9 cellular contexts compared by ENCODE assay signal in the genomic region with DNA sequence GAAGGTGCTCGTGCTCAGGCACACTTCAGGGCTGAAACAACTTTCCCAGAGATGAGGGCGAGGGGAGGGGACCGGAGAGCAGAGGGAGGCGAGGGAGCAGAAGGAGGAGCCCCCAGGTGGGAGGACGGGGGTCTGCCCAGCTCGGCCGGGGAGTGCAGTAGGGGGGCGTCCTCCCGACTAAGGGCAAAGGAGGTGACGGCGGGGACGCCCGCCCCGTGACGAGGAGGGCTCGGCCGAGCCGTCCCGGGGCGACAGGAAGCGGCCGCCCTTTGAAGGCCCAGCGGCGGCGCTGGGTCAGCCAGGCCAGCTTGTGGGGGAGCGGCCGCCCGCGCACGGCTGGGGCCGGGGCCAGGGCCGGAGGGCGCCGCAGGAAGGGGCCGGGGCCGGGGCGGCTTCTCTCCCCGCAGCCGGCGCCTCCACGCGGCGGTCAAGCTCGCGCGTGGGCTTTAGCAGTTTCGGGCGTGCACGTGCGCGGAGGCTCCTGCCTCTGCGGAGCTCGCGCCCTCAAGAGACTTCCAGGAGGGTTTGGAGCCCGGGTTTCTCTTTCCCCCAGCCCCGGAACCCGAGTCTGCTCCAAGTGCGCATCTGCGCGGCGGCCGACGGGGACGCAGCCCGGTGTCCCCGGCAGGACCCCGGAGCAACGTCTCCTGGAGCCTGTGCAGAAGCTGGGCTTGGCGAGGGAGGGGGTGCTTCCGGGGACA.
DNase-seq lines count a peak whose midpoint lies in the region; ATAC-seq and TF ChIP-seq lines count a peak whose summit lies in the region.
"Had no signal": no experiment of that assay in that cellular context is flagged by ENCODE, and none has a peak within 500 bp of the region (broad histone marks: within the 10 kb centered on the region; RNA-seq: fewer than 3 reads in every experiment).

No MANE protein-coding gene starts in this region.

- peak overlapping the region; percentile 30 to 80 for H3K9ac ChIP-seq in duodenal mucosa (ENCODE audit: low read depth in 1 of 2, low read length in 2 of 2)

- H3K36me3 Mint-ChIP-seq in MCF 10A (ENCODE audit: insufficient read depth, unreplicated experiment) = no peaks in the 10 kb centered on the region

- TF ChIP-seq CTCF in breast epithelium (IDR thresholded peaks at IDR 0.05) = no peak
- TF ChIP-seq CTCF in MCF 10A (IDR thresholded peaks at IDR 0.05; ENCODE audit: unreplicated experiment) = no peak
- no peak for TF ChIP-seq CTCF in mucosa of descending colon (IDR thresholded peaks at IDR 0.05)
- peak in 3 of 4 experiments; percentile 6 to 36 (median 19) for TF ChIP-seq CTCF in uterus (IDR thresholded peaks at IDR 0.05)

- H3K27ac Mint-ChIP-seq in MCF 10A (ENCODE audit: low read depth, unreplicated experiment) = no peak overlapping the region

- CTCF ChIA-PET in MCF 10A (lab: Yijun Ruan, JAX) = interaction anchor here (0.6 kb wide), 1 partner anchor 42 kb away, joined by 3 read pairs; no protein-coding TSS in a partner anchor

- ATAC-seq in mucosa of descending colon (peak; percentile 87), GM21825 (IDR thresholded peaks at IDR 0.05; ENCODE audit: unreplicated experiment) (no peak)

- intact Hi-C loops in breast epithelium (cut with DNase I; ENCODE audit: low total_unique reads) = no loop called here
- intact Hi-C loops in MCF 10A (cut with micrococcal nuclease) = no loop called here
- intact Hi-C loops in mucosa of descending colon (cut with DNase I, micrococcal nuclease) = no loop called here
- intact Hi-C loops in uterus (cut with DNase I; ENCODE audit: low total_unique reads) = no loop called here

- H3K27me3 Mint-ChIP-seq in MCF 10A (ENCODE audit: insufficient read depth, unreplicated experiment) = no peaks in the 10 kb centered on the region

- H3K27me3 ChIP-seq in breast epithelium (no peaks in the 10 kb centered on the region), duodenal mucosa (ENCODE audit: control insufficient read depth in 1 of 2, insufficient read depth in 2 of 2, low read length in 2 of 2) (no peaks in the 10 kb centered on the region), uterus (no peaks in the 10 kb centered on the region)
- H3K27me3 ChIP-seq: SJSA1 had no signal

- POLR2A ChIA-PET in MCF 10A (lab: Yijun Ruan, JAX) = no interaction called here

- H3K27ac ChIP-seq in breast epithelium (peak overlapping the region; percentile 75 to 82), duodenal mucosa (ENCODE audit: low read depth, low read length) (no peak overlapping the region), uterus (peak overlapping the region; percentile 69 to 77)
- H3K27ac ChIP-seq: SJSA1 had no signal

- no peak overlapping the region for H3K4me3 Mint-ChIP-seq in MCF 10A (ENCODE audit: unreplicated experiment)

- H3K4me1 Mint-ChIP-seq in MCF 10A (ENCODE audit: insufficient read depth, unreplicated experiment) = peaks cover 32% of the 10 kb centered on the region

- BruUV-seq in MCF 10A (replicated peaks; lab: Mats Ljungman, UMichigan) = no TSS peak

- H3K36me3 ChIP-seq in breast epithelium (no peaks in the 10 kb centered on the region), duodenal mucosa (ENCODE audit: control insufficient read depth in 1 of 2, insufficient read depth in 2 of 2, low read length in 2 of 2) (no peaks in the 10 kb centered on the region), mucosa of descending colon (ENCODE audit: low read depth) (no peaks in the 10 kb centered on the region), uterus (no peaks in the 10 kb centered on the region)
- H3K36me3 ChIP-seq: SJSA1 had no signal

- TF ChIP-seq POLR2A in breast epithelium (IDR thresholded peaks at IDR 0.05) (no peak), uterus (IDR thresholded peaks at IDR 0.05) (no peak)

- DNase-seq in breast epithelium (ENCODE audit: low spot score in 2 of 2) = no peak
- DNase-seq in MCF 10A (ENCODE audit: unreplicated experiment) = no peak
- DNase-seq in mucosa of descending colon = peak in 2 of 3 donors; percentile 37 to 62
- peak; percentile 41 to 61 for DNase-seq in uterus
- DNase-seq in effector CD8-positive, alpha-beta T cell (lab: John Stamatoyannopoulos, UW) = no peak
- no peak for DNase-seq in middle frontal gyrus (ENCODE audit: extremely low spot score, low spot score)

- no peaks in the 10 kb centered on the region for H3K9me3 Mint-ChIP-seq in MCF 10A (ENCODE audit: unreplicated experiment)

- no peaks in the 10 kb centered on the region for H3K9me3 ChIP-seq in breast epithelium
- H3K9me3 ChIP-seq in duodenal mucosa (ENCODE audit: control insufficient read depth in 1 of 2, low read length in 2 of 2) = no peaks in the 10 kb centered on the region
- no peaks in the 10 kb centered on the region for H3K9me3 ChIP-seq in mucosa of descending colon
- H3K9me3 ChIP-seq in uterus = no peaks in the 10 kb centered on the region
- H3K9me3 ChIP-seq: SJSA1 had no signal

- H3K4me1 ChIP-seq in breast epithelium (peaks cover 6 to 7% of the 10 kb centered on the region in 2 donors), duodenal mucosa (ENCODE audit: control insufficient read depth in 1 of 2, insufficient read depth in 2 of 2, low read length in 2 of 2) (peaks cover 4 to 7% of the 10 kb centered on the region in 2 donors), mucosa of descending colon (ENCODE audit: low read depth) (peaks cover 7% of the 10 kb centered on the region), uterus (no peaks in the 10 kb centered on the region)

- H3K4me3 ChIP-seq in breast epithelium = peak overlapping the region; percentile 39 to 68 (median 52)
- H3K4me3 ChIP-seq in duodenal mucosa (ENCODE audit: low read depth in 1 of 2, low read length in 2 of 2) = peak overlapping the region; percentile 48 to 64
- no peak overlapping the region for H3K4me3 ChIP-seq in mucosa of descending colon
- peak overlapping the region; percentile 13 to 40 for H3K4me3 ChIP-seq in uterus
- H3K4me3 ChIP-seq: SJSA1 had no signal

Comparison
In these comparisons a context has a peak if more than half of its experiments do, and no peak if none do; other contexts are left out.
1. DNase-seq: peak in mucosa of descending colon (2 of 3) and uterus (2 of 2); none in breast epithelium (0 of 2), MCF 10A (single experiment), effector CD8-positive, alpha-beta T cell (single experiment) and middle frontal gyrus (single experiment).
2. CTCF ChIP-seq: peak in uterus (3 of 4); none in breast epithelium (0 of 3), MCF 10A (single experiment) and mucosa of descending colon (single experiment).